In the genomic region with DNA sequence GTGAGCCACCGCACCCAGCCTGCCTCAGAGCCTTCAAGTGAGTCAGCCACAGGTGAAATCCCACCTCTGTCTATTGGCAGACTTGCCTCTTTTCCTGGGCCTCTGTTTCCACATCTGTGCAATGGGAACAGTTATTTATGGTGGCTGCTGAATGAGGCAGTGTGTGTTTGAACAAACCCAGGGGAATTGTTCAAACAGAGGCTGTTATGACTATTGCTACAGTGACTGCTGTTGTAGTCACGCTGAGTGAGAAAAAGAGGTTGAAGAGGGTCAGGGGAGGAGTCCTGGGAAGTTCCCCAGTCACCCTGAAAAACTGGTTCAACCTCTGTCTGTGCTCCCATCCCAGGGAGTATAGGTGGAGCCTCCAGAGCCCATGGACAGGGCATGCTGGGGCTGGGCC, we compare ENCODE assay signal across 19 cellular contexts. TPM values are rescaled to one million over a fixed set of nuclear protein-coding genes. Genes with fewer than 3 reads are reported as not detected.
DNase-seq lines count a peak whose midpoint lies in the region; ATAC-seq and TF ChIP-seq lines count a peak whose summit lies in the region.
"Had no signal": no experiment of that assay in that cellular context is flagged by ENCODE, and none has a peak within 500 bp of the region (broad histone marks: within the 10 kb centered on the region; RNA-seq: fewer than 3 reads in every experiment).

A gene with protein sequence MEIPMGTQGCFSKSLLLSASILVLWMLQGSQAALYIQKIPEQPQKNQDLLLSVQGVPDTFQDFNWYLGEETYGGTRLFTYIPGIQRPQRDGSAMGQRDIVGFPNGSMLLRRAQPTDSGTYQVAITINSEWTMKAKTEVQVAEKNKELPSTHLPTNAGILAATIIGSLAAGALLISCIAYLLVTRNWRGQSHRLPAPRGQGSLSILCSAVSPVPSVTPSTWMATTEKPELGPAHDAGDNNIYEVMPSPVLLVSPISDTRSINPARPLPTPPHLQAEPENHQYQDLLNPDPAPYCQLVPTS (plus strand): TSS at position 83 of the 400 bp plus-strand sequence. CDS start 450 bp downstream, outside the sequence.

- no peak within 1 kb of the TSS for H3K4me2 ChIP-seq in GM23338

- H2AFZ ChIP-seq in GM23338, result no peak within 1 kb of the TSS

- no peaks in the 10 kb centered on the region for H3K9me2 ChIP-seq in GM23338 (ENCODE audit: insufficient read depth)

- POLR2A ChIA-PET in AG04450 (lab: Yijun Ruan, JAX), result interaction anchor here (0.6 kb wide), 1 partner anchor 174 kb away, joined by 6 read pairs; no protein-coding TSS in a partner anchor

- H3K27ac Mint-ChIP-seq in progenitor cell of endocrine pancreas, result no peak within 1 kb of the TSS
- no peak within 1 kb of the TSS for H3K27ac Mint-ChIP-seq in GM23338
- H3K27ac Mint-ChIP-seq: T-helper 17 cell had no signal

- TF ChIP-seq POLR2A in stomach (IDR thresholded peaks at IDR 0.05), result no peak

- no peak within 1 kb of the TSS for H3K4me3 ChIP-seq in AG04450 (ENCODE audit: low read depth, low read length)
- no peak within 1 kb of the TSS for H3K4me3 ChIP-seq in BE2C (ENCODE audit: low read depth, low read length)
- no peak within 1 kb of the TSS for H3K4me3 ChIP-seq in stomach
- H3K4me3 ChIP-seq in GM23338, result no peak within 1 kb of the TSS
- H3K4me3 ChIP-seq: right lobe of liver, SJSA1 had no signal

- CTCF ChIA-PET in AG04450 (lab: Charles Lee), result no interaction called here

- H3K36me3 Mint-ChIP-seq in progenitor cell of endocrine pancreas (ENCODE audit: insufficient read depth), result peaks cover 5% of the 10 kb centered on the region
- 0 out of 3 replicates have a peak, but pooled peaks cover 2% of the 10 kb centered on the region for H3K36me3 Mint-ChIP-seq in GM23338 (ENCODE audit: low read depth)

- H3K27me3 Mint-ChIP-seq in progenitor cell of endocrine pancreas, result no peaks in the 10 kb centered on the region
- H3K27me3 Mint-ChIP-seq in GM23338 (ENCODE audit: insufficient read depth, low read depth, poor library complexity), result peaks cover 5% of the 10 kb centered on the region

- peaks cover 4% of the 10 kb centered on the region for H3K9me3 ChIP-seq in AG04450 (ENCODE audit: control insufficient read depth, insufficient read depth, low read length)
- no peaks in the 10 kb centered on the region for H3K9me3 ChIP-seq in BE2C
- no peaks in the 10 kb centered on the region for H3K9me3 ChIP-seq in stomach
- H3K9me3 ChIP-seq: right lobe of liver had no signal

- H3K4me3 Mint-ChIP-seq in progenitor cell of endocrine pancreas (ENCODE audit: low read depth) (no peak within 1 kb of the TSS), GM23338 (no peak within 1 kb of the TSS)
- H3K4me3 Mint-ChIP-seq: T-helper 17 cell had no signal

- WGBS in stomach, 5 donors, result 63 to 87% (median 72%) methylated on average over 2 of the region's 2 CpGs

- H4K20me1 ChIP-seq in GM23338 (replicated peaks; ENCODE audit: insufficient read depth), result no peaks in the 10 kb centered on the region

- DNase-seq in AG04450 (ENCODE audit: low read depth, low spot score) (no peak), HT-29 (ENCODE audit: low spot score) (peak; percentile 80), progenitor cell of endocrine pancreas (ENCODE audit: low spot score, unreplicated experiment) (no peak), BE2C (no peak), stomach (no peak), GM23338 (ENCODE audit: low spot score) (no peak)
- no peak for DNase-seq in activated CD4-positive, CD25-positive, alpha-beta regulatory T cell (lab: John Stamatoyannopoulos, UW)
- DNase-seq: ACHN; activated CD4-positive, alpha-beta T cell treated with anti-CD3 and anti-CD28 coated beads, Interleukin-2, amount 50 U/mL, for 48 hours; activated naive CD4-positive, alpha-beta T cell; DMS79; effector CD4-positive, alpha-beta T cell; head of caudate nucleus; NCI-H69; right lobe of liver; T-helper 17 cell had no signal

- H3K9me3 Mint-ChIP-seq in progenitor cell of endocrine pancreas (ENCODE audit: low read depth) (no peaks in the 10 kb centered on the region), GM23338 (no peaks in the 10 kb centered on the region; the same call in 2 of the 3 replicates)

- H3K79me2 ChIP-seq in GM23338 (replicated peaks; ENCODE audit: insufficient read depth), result no peaks in the 10 kb centered on the region

- TF ChIP-seq EP300 in stomach (IDR thresholded peaks at IDR 0.05), result no peak

- H3K4me1 ChIP-seq in BE2C (no peaks in the 10 kb centered on the region), stomach (no peaks in the 10 kb centered on the region), GM23338 (ENCODE audit: insufficient read depth) (0 out of 2 replicates have a peak, but pooled peaks cover under 1% of the 10 kb centered on the region)
- H3K4me1 ChIP-seq: right lobe of liver, SJSA1 had no signal

- no peaks in the 10 kb centered on the region for H3F3A ChIP-seq in GM23338 (replicated peaks; ENCODE audit: low read depth)

- H3K27me3 ChIP-seq in AG04450 (ENCODE audit: control insufficient read depth, insufficient read depth, low read length) (no peaks in the 10 kb centered on the region), BE2C (no peaks in the 10 kb centered on the region), stomach (no peaks in the 10 kb centered on the region), GM23338 (ENCODE audit: insufficient read depth) (no peaks in the 10 kb centered on the region)
- H3K27me3 ChIP-seq: right lobe of liver, SJSA1 had no signal

- TF ChIP-seq CTCF in AG04450 (IDR thresholded peaks at IDR 0.05; ENCODE audit: low read depth, low read length) (no peak), progenitor cell of endocrine pancreas (IDR thresholded peaks at IDR 0.05; ENCODE audit: unreplicated experiment) (no peak), BE2C (IDR thresholded peaks at IDR 0.05; ENCODE audit: low read depth, low read length) (no peak), stomach (IDR thresholded peaks at IDR 0.05) (no peak), GM23338 (conservative IDR thresholded peaks at IDR 0.05; ENCODE audit: low read depth in 2 of 2) (no peak)

- H3K4me1 Mint-ChIP-seq in progenitor cell of endocrine pancreas (ENCODE audit: low read depth) (no peaks in the 10 kb centered on the region), GM23338 (no peaks in the 10 kb centered on the region)
- H3K4me1 Mint-ChIP-seq: T-helper 17 cell had no signal

- H3K27ac ChIP-seq in AG04450 (ENCODE audit: low read depth, low read length) (no peak within 1 kb of the TSS), stomach (no peak within 1 kb of the TSS), GM23338 (ENCODE audit: low read depth) (no peak within 1 kb of the TSS)
- H3K27ac ChIP-seq: right lobe of liver, SJSA1, VCaP had no signal

- H3K36me3 ChIP-seq in BE2C (no peaks in the 10 kb centered on the region), stomach (peaks cover 0 to 4% (median 0%) of the 10 kb centered on the region in 4 donors), GM23338 (ENCODE audit: insufficient read depth) (no peaks in the 10 kb centered on the region)
- H3K36me3 ChIP-seq: right lobe of liver had no signal

- intact Hi-C loops in stomach (cut with DNase I; ENCODE audit: low total_unique reads), result no loop called here

- ATAC-seq in esophagus mucosa (peak; percentile 96), GM23338 (no peak)
- ATAC-seq: T-helper 17 cell had no signal

TF ChIP-seq in GM23338, 12 proteins besides CTCF, POLR2A, EP300 and RAD21 (continues in another document):
- no peak for TF ChIP-seq CREB1 (CRISPR knock-in tag; IDR thresholded peaks at IDR 0.05; ENCODE audit: low read depth)
- TF ChIP-seq EZH2 (IDR thresholded peaks at IDR 0.05; ENCODE audit: low read depth, unreplicated experiment), result no peak

RNA-seq across cellular contexts. Expression of the gene that starts here (rescaled TPM):
- polyA plus RNA-seq in AG04450 (2011; rRNA removed) (11.3 and 13.8 TPM in 2 replicates), stomach (1 to 10 TPM; 2.0 to 6.4 (median 2.3) TPM), GM23338 (2016; fragmentation: Nextera tagmentation; extraction: Ambion mirVana) (0.56 and 0.76 TPM in 2 replicates)
- polyA minus RNA-seq in AG04450 (2011; rRNA and poly(A)+ RNA removed), result 9.1 and 11.2 TPM in 2 replicates
- total RNA-seq in HT-29 (2014; rRNA removed; shearing (Covaris generic)), result 1.0 and 2.2 TPM in 2 replicates
- total RNA-seq in esophagus mucosa (8.0 TPM), progenitor cell of endocrine pancreas (25.8 and 29.8 TPM in 2 replicates), stomach (10 to 100 TPM in 1 of 5 donors, 1 to 10 TPM in 3, under 1 TPM in 1; 0.58 to 17.0 (median 2.9) TPM)
- 1.5 TPM for polyA plus RNA-seq in BE2C (2012; ENCODE audit: insufficient read depth, insufficient read length, low read depth)
- 0.16 and 0.38 TPM in 2 replicates for total RNA-seq in GM23338 (2014; rRNA removed; shearing (Covaris generic))
